Comparison of ENCODE assay signal across 8 cellular contexts in genomic region chr5:60944904-60945759, GRCh38. TPM values are rescaled to one million over a fixed set of nuclear protein-coding genes. Genes with fewer than 3 reads are reported as not detected.
DNase-seq lines count a peak whose midpoint lies in the region; ATAC-seq and TF ChIP-seq lines count a peak whose summit lies in the region.

ERCC8 (minus strand) TSS chr5:60945070; CDS start chr5:60945008, 62 bp downstream.
NDUFAF2 (plus strand) TSS chr5:60945205; CDS start chr5:60945256, 51 bp downstream.

- H3K79me2 ChIP-seq in PC-3 (ENCODE audit: low read length): peaks cover 94% of the 10 kb centered on the region

- H3K9ac ChIP-seq in PC-3 (ENCODE audit: low read length) (peak within 1 kb of the TSS; percentile 81), muscle layer of colon (ENCODE audit: low read length) (peak within 1 kb of the TSS; percentile 85)

- TSS peak; percentile 65 for BruUV-seq in PC-3 (replicated peaks; lab: Mats Ljungman, UMichigan)

- no peak for TF ChIP-seq EP300 in esophagus muscularis mucosa (IDR thresholded peaks at IDR 0.05)

- H3K4me1 ChIP-seq in PC-3 (ENCODE audit: insufficient read depth, low read length) (peaks cover 12% of the 10 kb centered on the region; the same call in 1 of the 2 replicates), esophagus muscularis mucosa (peaks cover 17 to 28% (median 25%) of the 10 kb centered on the region in 4 donors), muscle layer of colon (ENCODE audit: insufficient read depth, low read length) (peaks cover 6% of the 10 kb centered on the region)

- ATAC-seq in GM21717 (IDR thresholded peaks at IDR 0.05; ENCODE audit: unreplicated experiment) (peak; percentile 100), PC-3 (peak; percentile 94)

- H3K4me3 ChIP-seq in Jurkat, Clone E6-1 (ENCODE audit: low read length): peak within 1 kb of the TSS; percentile 90
- peak within 1 kb of the TSS; percentile 78 for H3K4me3 ChIP-seq in PC-3 (ENCODE audit: low read length)
- H3K4me3 ChIP-seq in esophagus muscularis mucosa: peak within 1 kb of the TSS; percentile 69 to 81 (median 76)
- peak within 1 kb of the TSS; percentile 80 to 87 for H3K4me3 ChIP-seq in muscle layer of colon (ENCODE audit: low read depth in 1 of 2, low read length in 2 of 2)

- H3K9me3 ChIP-seq in PC-3 (ENCODE audit: low read length) (no peaks in the 10 kb centered on the region), esophagus muscularis mucosa (no peaks in the 10 kb centered on the region), muscle layer of colon (ENCODE audit: low read length) (no peaks in the 10 kb centered on the region)

- intact Hi-C loops in PC-3 (cut with micrococcal nuclease) (loop anchor here (2.0 to 5.0 kb wide), 3 partner anchors 217 to 386 kb away; partner anchors contain the start of gene SMIM15), esophagus muscularis mucosa (cut with DNase I) (loop anchor here (10.0 kb wide), 1 partner anchor 390 kb away; the partner anchor contains the start of gene ZSWIM6)

- no peaks in the 10 kb centered on the region for H3K36me3 ChIP-seq in PC-3 (ENCODE audit: low read depth, low read length)
- H3K36me3 ChIP-seq in esophagus muscularis mucosa: peaks cover 0 to 3% (median 0%) of the 10 kb centered on the region in 4 donors
- no peaks in the 10 kb centered on the region for H3K36me3 ChIP-seq in muscle layer of colon (ENCODE audit: insufficient read depth, low read length)

- no peaks in the 10 kb centered on the region for H3F3A ChIP-seq in PC-3 (ENCODE audit: low read length, unreplicated experiment)

- no peak for TF ChIP-seq CTCF in PC-3 (conservative IDR thresholded peaks at IDR 0.05; ENCODE audit: low read depth, low read length)
- TF ChIP-seq CTCF in esophagus muscularis mucosa (IDR thresholded peaks at IDR 0.05): no peak

- WGBS in esophagus muscularis mucosa: under 1% methylated on average over 34 of the region's 61 CpGs

- H3K27me3 ChIP-seq in PC-3 (ENCODE audit: low read length): no peaks in the 10 kb centered on the region
- H3K27me3 ChIP-seq in esophagus muscularis mucosa: no peaks in the 10 kb centered on the region
- H3K27me3 ChIP-seq in muscle layer of colon (ENCODE audit: control insufficient read depth in 1 of 2, insufficient read depth in 2 of 2, low read length in 2 of 2): no peaks in the 10 kb centered on the region

- peak within 1 kb of the TSS; percentile 86 for H3K4me2 ChIP-seq in PC-3 (ENCODE audit: low read length)

- no peaks in the 10 kb centered on the region for H3K9me2 ChIP-seq in PC-3 (replicated peaks; ENCODE audit: low read length)

- TF ChIP-seq POLR2A in esophagus muscularis mucosa (IDR thresholded peaks at IDR 0.05; ENCODE audit: low read depth): no peak

- CTCF ChIA-PET in PC-3 (lab: Charles Lee): no interaction called here

- peak; percentile 95 for DNase-seq in DMS53 (lab: John Stamatoyannopoulos, UW)
- peak; percentile 86 for DNase-seq in Jurkat, Clone E6-1 (ENCODE audit: low read depth, low spot score)
- DNase-seq in PC-3: peak; percentile 79
- peak; percentile 86 for DNase-seq in activated T-cell treated with anti-CD3 and anti-CD28 coated beads, Interleukin-2, amount 50 U/mL, for 1 hour
- DNase-seq in esophagus muscularis mucosa (ENCODE audit: extremely low spot score): peak; percentile 98
- DNase-seq in stimulated activated CD8-positive, alpha-beta memory T cell treated with anti-CD3 and anti-CD28 coated beads, Interleukin-7, amount 100 ng/mL, for 1 hour (ENCODE audit: low read depth in 2 of 2): peak; percentile 73 to 75

- POLR2A ChIA-PET in PC-3 (lab: Charles Lee; ENCODE audit: unreplicated experiment): interaction anchor here (0.8 to 1.0 kb wide), 4 partner anchors 8 to 387 kb away, joined by 3 to 7 read pairs (median 4); no protein-coding TSS in a partner anchor

- H3K27ac ChIP-seq in PC-3 (ENCODE audit: low read length) (peak within 1 kb of the TSS; percentile 45), esophagus muscularis mucosa (replicated peaks in 1 of 4) (peak within 1 kb of the TSS; percentile 82 to 90 (median 84)), muscle layer of colon (ENCODE audit: low read depth, low read length) (peak within 1 kb of the TSS; percentile 90)

- H2AFZ ChIP-seq in PC-3 (ENCODE audit: low read length): peak within 1 kb of the TSS; percentile 87

- peaks cover 6% of the 10 kb centered on the region; the same call in 1 of the 2 replicates for H4K20me1 ChIP-seq in PC-3 (ENCODE audit: low read length)

RNA-seq across cellular contexts. Expression of gene ERCC8, which starts in this region (rescaled TPM):
- polyA plus RNA-seq in Jurkat, Clone E6-1 (2012; ENCODE audit: insufficient read depth, insufficient read length): 15.7 TPM
- total RNA-seq in PC-3 (2014; rRNA removed) (2.1 and 2.6 TPM in 2 replicates), esophagus muscularis mucosa (10 to 100 TPM in 3 of 4 donors, 1 to 10 TPM in 1; 5.2 to 17.9 (median 16.1) TPM)

RNA-seq across cellular contexts. Expression of gene NDUFAF2, which starts in this region (rescaled TPM):
- polyA plus RNA-seq in Jurkat, Clone E6-1 (2012; ENCODE audit: insufficient read depth, insufficient read length): 60.1 TPM
- 39.3 and 41.9 TPM in 2 replicates for total RNA-seq in PC-3 (2014; rRNA removed)
- total RNA-seq in esophagus muscularis mucosa: 10 to 100 TPM; 29.4 to 42.8 (median 39.6) TPM

Comparison
In these comparisons a context has a peak if more than half of its experiments do, and no peak if none do; other contexts are left out.
1. Peak in every context shown above with its lines: DNase-seq, ATAC-seq, H3K4me3 ChIP-seq and H3K27ac ChIP-seq.